Comparison of ENCODE assay signal across 1 cellular context in the genomic region with DNA sequence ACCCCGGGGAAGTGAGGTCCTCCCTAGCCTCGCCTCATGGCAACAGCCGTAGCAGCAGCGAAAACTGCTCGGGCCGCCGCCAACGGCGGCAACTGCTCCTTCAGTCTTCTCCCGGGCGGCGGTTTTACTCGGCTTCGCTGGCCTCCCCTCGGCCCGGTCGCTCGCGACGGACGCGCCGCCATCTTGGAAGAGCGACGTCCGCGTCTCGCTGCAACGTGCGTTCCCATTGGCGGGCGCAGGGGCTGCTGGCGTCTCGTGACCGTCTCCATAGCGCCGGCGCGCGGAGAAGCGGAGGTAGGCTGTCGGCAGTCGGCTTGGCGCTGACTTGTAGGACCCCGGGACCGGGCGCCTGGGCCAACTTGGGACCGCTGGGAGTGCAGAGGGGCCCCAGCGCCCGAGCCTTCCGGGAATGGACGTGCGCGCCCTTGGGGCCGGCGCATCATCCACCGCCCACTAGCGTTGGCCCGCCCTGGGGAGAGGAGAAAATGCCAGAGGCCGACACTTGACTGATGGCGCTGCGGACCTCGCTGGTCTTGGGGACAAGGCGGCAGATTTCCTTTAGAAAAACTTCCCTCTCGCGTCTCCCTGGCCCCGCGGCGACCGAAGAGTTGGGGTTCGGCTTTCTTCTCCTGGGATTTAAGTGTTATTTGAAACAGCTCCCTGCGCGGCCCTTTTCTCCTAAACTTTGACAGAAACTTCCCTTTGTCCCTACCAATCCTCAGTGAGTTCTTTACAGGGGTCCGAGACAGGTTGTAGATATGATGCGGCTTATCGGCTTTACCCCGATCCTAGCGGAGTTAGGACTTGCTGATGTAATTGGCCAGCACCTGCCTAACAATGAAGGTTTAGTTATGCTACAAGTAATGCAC.
TF ChIP-seq lines count a peak whose summit lies in the region.

A gene with protein sequence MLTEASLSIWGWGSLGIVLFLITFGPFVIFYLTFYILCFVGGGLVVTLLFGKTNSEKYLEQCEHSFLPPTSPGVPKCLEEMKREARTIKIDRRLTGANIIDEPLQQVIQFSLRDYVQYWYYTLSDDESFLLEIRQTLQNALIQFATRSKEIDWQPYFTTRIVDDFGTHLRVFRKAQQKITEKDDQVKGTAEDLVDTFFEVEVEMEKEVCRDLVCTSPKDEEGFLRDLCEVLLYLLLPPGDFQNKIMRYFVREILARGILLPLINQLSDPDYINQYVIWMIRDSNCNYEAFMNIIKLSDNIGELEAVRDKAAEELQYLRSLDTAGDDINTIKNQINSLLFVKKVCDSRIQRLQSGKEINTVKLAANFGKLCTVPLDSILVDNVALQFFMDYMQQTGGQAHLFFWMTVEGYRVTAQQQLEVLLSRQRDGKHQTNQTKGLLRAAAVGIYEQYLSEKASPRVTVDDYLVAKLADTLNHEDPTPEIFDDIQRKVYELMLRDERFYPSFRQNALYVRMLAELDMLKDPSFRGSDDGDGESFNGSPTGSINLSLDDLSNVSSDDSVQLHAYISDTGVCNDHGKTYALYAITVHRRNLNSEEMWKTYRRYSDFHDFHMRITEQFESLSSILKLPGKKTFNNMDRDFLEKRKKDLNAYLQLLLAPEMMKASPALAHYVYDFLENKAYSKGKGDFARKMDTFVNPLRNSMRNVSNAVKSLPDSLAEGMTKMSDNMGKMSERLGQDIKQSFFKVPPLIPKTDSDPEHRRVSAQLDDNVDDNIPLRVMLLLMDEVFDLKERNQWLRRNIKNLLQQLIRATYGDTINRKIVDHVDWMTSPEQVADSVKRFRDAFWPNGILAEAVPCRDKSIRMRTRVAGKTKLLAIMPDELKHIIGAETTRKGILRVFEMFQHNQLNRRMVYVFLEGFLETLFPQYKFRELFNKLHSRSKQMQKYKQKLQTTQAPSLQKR (minus strand): TSS at position 193 of the 869 bp plus-strand sequence. CDS start 199 bp downstream, outside the sequence.

TF ChIP-seq in HepG2, 621 proteins besides CTCF, POLR2A, EP300 and RAD21 (continued from another document and continues in another):
- TF ChIP-seq ZNF788 (CRISPR knock-in tag; IDR thresholded peaks at IDR 0.05; ENCODE audit: borderline replicate concordance) (peak; percentile 78), CEBPG (CRISPR knock-in tag; IDR thresholded peaks at IDR 0.05) (no peak), KDM1A (CRISPR knock-in tag; IDR thresholded peaks at IDR 0.05) (no peak), ZNF605 (CRISPR knock-in tag; IDR thresholded peaks at IDR 0.05) (peak; percentile 14; the same call in 1 of the 2 replicates), DR1 (CRISPR knock-in tag; IDR thresholded peaks at IDR 0.05) (peak; percentile 88), BORCS8-MEF2B (CRISPR knock-in tag; IDR thresholded peaks at IDR 0.05) (0 out of 2 replicates have a peak, but pooled peaks have one; percentile 27), MEIS2 (CRISPR knock-in tag; IDR thresholded peaks at IDR 0.05) (0 out of 2 replicates have a peak, but pooled peaks have one; percentile 29), ZNF703 (CRISPR knock-in tag; IDR thresholded peaks at IDR 0.05; ENCODE audit: borderline replicate concordance) (peak; percentile 90; the same call in 1 of the 2 replicates), POLR2G (IDR thresholded peaks at IDR 0.05; ENCODE audit: low read depth, low read length) (peak; percentile 90), SALL2 (CRISPR knock-in tag; IDR thresholded peaks at IDR 0.05) (peak; percentile 25; the same call in 1 of the 2 replicates), LCORL (IDR thresholded peaks at IDR 0.05) (no peak), LCORL (CRISPR knock-in tag; IDR thresholded peaks at IDR 0.05) (0 out of 2 replicates have a peak, but pooled peaks have one; percentile 73), MBNL3 (CRISPR knock-in tag; conservative IDR thresholded peaks at IDR 0.05) (no peak), MATR3 (CRISPR knock-in tag; IDR thresholded peaks at IDR 0.05) (no peak), SP4 (CRISPR knock-in tag; IDR thresholded peaks at IDR 0.05) (peak; percentile 64), ZNF7 (CRISPR knock-in tag; IDR thresholded peaks at IDR 0.05) (no peak), HMG20B (CRISPR knock-in tag; conservative IDR thresholded peaks at IDR 0.05) (peak; percentile 59; the same call in 1 of the 2 replicates), ZBTB8A (CRISPR knock-in tag; IDR thresholded peaks at IDR 0.05; ENCODE audit: borderline replicate concordance, low read depth) (no peak), ZNF775 (CRISPR knock-in tag; IDR thresholded peaks at IDR 0.05; ENCODE audit: borderline replicate concordance) (no peak), KDM6A (CRISPR knock-in tag; IDR thresholded peaks at IDR 0.05; ENCODE audit: low read depth) (no peak)
- TF ChIP-seq, protein P1, sequence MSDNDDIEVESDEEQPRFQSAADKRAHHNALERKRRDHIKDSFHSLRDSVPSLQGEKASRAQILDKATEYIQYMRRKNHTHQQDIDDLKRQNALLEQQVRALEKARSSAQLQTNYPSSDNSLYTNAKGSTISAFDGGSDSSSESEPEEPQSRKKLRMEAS (IDR thresholded peaks at IDR 0.05) = peak; percentile 81
- TF ChIP-seq, protein P2, sequence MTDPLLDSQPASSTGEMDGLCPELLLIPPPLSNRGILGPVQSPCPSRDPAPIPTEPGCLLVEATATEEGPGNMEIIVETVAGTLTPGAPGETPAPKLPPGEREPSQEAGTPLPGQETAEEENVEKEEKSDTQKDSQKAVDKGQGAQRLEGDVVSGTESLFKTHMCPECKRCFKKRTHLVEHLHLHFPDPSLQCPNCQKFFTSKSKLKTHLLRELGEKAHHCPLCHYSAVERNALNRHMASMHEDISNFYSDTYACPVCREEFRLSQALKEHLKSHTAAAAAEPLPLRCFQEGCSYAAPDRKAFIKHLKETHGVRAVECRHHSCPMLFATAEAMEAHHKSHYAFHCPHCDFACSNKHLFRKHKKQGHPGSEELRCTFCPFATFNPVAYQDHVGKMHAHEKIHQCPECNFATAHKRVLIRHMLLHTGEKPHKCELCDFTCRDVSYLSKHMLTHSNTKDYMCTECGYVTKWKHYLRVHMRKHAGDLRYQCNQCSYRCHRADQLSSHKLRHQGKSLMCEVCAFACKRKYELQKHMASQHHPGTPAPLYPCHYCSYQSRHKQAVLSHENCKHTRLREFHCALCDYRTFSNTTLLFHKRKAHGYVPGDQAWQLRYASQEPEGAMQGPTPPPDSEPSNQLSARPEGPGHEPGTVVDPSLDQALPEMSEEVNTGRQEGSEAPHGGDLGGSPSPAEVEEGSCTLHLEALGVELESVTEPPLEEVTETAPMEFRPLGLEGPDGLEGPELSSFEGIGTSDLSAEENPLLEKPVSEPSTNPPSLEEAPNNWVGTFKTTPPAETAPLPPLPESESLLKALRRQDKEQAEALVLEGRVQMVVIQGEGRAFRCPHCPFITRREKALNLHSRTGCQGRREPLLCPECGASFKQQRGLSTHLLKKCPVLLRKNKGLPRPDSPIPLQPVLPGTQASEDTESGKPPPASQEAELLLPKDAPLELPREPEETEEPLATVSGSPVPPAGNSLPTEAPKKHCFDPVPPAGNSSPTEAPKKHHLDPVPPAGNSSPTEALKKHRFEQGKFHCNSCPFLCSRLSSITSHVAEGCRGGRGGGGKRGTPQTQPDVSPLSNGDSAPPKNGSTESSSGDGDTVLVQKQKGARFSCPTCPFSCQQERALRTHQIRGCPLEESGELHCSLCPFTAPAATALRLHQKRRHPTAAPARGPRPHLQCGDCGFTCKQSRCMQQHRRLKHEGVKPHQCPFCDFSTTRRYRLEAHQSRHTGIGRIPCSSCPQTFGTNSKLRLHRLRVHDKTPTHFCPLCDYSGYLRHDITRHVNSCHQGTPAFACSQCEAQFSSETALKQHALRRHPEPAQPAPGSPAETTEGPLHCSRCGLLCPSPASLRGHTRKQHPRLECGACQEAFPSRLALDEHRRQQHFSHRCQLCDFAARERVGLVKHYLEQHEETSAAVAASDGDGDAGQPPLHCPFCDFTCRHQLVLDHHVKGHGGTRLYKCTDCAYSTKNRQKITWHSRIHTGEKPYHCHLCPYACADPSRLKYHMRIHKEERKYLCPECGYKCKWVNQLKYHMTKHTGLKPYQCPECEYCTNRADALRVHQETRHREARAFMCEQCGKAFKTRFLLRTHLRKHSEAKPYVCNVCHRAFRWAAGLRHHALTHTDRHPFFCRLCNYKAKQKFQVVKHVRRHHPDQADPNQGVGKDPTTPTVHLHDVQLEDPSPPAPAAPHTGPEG (CRISPR knock-in tag; IDR thresholded peaks at IDR 0.05) = no peak
- TF ChIP-seq, protein P3, sequence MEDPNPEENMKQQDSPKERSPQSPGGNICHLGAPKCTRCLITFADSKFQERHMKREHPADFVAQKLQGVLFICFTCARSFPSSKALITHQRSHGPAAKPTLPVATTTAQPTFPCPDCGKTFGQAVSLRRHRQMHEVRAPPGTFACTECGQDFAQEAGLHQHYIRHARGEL (CRISPR knock-in tag; IDR thresholded peaks at IDR 0.05) = peak; percentile 62; the same call in 1 of the 2 replicates
- TF ChIP-seq, protein P4, sequence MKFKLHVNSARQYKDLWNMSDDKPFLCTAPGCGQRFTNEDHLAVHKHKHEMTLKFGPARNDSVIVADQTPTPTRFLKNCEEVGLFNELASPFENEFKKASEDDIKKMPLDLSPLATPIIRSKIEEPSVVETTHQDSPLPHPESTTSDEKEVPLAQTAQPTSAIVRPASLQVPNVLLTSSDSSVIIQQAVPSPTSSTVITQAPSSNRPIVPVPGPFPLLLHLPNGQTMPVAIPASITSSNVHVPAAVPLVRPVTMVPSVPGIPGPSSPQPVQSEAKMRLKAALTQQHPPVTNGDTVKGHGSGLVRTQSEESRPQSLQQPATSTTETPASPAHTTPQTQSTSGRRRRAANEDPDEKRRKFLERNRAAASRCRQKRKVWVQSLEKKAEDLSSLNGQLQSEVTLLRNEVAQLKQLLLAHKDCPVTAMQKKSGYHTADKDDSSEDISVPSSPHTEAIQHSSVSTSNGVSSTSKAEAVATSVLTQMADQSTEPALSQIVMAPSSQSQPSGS (CRISPR knock-in tag; IDR thresholded peaks at IDR 0.05) = peak; percentile 63; the same call in 1 of the 2 replicates
- TF ChIP-seq, protein P5, sequence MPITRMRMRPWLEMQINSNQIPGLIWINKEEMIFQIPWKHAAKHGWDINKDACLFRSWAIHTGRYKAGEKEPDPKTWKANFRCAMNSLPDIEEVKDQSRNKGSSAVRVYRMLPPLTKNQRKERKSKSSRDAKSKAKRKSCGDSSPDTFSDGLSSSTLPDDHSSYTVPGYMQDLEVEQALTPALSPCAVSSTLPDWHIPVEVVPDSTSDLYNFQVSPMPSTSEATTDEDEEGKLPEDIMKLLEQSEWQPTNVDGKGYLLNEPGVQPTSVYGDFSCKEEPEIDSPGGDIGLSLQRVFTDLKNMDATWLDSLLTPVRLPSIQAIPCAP (CRISPR knock-in tag; IDR thresholded peaks at IDR 0.05; ENCODE audit: low read depth) = no peak
- TF ChIP-seq, protein P6, sequence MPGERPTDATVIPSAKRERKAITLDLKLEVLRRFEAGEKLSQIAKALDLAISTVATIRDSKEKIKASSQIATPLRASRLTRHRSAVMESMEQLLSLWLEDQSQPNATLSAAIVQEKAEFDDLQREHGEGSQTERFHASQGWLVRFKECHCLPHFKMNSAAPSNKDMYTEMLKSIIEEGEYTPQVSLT (CRISPR knock-in tag; IDR thresholded peaks at IDR 0.05; ENCODE audit: borderline replicate concordance, low read depth) = no peak
- TF ChIP-seq, protein P7, sequence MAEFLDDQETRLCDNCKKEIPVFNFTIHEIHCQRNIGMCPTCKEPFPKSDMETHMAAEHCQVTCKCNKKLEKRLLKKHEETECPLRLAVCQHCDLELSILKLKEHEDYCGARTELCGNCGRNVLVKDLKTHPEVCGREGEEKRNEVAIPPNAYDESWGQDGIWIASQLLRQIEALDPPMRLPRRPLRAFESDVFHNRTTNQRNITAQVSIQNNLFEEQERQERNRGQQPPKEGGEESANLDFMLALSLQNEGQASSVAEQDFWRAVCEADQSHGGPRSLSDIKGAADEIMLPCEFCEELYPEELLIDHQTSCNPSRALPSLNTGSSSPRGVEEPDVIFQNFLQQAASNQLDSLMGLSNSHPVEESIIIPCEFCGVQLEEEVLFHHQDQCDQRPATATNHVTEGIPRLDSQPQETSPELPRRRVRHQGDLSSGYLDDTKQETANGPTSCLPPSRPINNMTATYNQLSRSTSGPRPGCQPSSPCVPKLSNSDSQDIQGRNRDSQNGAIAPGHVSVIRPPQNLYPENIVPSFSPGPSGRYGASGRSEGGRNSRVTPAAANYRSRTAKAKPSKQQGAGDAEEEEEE (CRISPR knock-in tag; IDR thresholded peaks at IDR 0.05; ENCODE audit: borderline replicate concordance) = no peak
- TF ChIP-seq, protein P8, sequence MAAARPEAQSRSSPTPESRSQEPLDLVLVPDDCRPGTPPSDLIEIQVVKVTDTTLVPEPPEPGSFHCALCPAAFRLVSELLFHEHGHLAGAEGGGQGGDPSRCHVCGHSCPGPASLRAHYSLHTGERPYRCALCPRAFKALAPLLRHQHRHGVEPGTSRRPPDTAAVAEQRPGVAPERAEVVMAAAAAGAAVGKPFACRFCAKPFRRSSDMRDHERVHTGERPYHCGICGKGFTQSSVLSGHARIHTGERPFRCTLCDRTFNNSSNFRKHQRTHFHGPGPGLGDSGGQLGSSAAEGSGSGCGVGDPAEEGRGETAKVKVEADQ (CRISPR knock-in tag; IDR thresholded peaks at IDR 0.05; ENCODE audit: borderline replicate concordance) = no peak
- TF ChIP-seq, protein P9, sequence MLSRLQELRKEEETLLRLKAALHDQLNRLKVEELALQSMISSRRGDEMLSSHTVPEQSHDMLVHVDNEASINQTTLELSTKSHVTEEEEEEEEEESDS (CRISPR knock-in tag; IDR thresholded peaks at IDR 0.05; ENCODE audit: borderline replicate concordance) = no peak
- TF ChIP-seq, protein P10, sequence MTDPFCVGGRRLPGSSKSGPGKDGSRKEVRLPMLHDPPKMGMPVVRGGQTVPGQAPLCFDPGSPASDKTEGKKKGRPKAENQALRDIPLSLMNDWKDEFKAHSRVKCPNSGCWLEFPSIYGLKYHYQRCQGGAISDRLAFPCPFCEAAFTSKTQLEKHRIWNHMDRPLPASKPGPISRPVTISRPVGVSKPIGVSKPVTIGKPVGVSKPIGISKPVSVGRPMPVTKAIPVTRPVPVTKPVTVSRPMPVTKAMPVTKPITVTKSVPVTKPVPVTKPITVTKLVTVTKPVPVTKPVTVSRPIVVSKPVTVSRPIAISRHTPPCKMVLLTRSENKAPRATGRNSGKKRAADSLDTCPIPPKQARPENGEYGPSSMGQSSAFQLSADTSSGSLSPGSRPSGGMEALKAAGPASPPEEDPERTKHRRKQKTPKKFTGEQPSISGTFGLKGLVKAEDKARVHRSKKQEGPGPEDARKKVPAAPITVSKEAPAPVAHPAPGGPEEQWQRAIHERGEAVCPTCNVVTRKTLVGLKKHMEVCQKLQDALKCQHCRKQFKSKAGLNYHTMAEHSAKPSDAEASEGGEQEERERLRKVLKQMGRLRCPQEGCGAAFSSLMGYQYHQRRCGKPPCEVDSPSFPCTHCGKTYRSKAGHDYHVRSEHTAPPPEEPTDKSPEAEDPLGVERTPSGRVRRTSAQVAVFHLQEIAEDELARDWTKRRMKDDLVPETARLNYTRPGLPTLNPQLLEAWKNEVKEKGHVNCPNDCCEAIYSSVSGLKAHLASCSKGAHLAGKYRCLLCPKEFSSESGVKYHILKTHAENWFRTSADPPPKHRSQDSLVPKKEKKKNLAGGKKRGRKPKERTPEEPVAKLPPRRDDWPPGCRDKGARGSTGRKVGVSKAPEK (CRISPR knock-in tag; IDR thresholded peaks at IDR 0.05; ENCODE audit: borderline replicate concordance) = no peak
- TF ChIP-seq, protein P11, sequence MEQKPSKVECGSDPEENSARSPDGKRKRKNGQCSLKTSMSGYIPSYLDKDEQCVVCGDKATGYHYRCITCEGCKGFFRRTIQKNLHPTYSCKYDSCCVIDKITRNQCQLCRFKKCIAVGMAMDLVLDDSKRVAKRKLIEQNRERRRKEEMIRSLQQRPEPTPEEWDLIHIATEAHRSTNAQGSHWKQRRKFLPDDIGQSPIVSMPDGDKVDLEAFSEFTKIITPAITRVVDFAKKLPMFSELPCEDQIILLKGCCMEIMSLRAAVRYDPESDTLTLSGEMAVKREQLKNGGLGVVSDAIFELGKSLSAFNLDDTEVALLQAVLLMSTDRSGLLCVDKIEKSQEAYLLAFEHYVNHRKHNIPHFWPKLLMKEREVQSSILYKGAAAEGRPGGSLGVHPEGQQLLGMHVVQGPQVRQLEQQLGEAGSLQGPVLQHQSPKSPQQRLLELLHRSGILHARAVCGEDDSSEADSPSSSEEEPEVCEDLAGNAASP (CRISPR knock-in tag; IDR thresholded peaks at IDR 0.05; ENCODE audit: borderline replicate concordance) = peak; percentile 40; the same call in 1 of the 2 replicates
